ENCODE assay signal across 8 cellular contexts in the genomic region with DNA sequence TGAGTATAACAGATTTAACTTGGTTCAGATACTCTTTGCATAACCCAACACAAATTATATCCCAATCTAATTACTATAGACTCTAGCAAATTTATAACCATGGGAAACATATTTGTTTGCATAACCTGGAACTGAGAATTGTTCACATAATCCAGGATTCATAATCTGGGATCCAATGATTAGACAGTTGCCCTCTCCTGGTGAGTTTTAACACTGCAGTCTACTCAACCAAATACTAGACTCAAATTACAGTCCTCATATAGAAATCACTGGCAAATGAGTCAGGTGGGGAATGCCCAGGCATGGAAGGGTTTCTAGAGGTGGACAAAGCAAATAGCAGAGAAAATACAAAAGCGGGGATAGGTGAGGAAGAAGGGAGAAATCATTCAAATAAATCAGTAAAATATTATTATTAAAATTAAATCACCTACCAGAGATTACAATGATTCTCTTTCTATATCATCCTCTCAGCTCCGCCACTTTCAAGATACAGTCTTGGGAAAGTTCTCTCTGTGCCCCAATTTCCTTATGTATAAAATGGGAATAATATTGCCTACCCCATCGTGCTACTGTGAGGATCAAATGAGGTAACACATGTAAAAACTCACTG. TPM values are rescaled to one million over a fixed set of nuclear protein-coding genes. Genes with fewer than 3 reads are reported as not detected.
DNase-seq lines count a peak whose midpoint lies in the region; ATAC-seq, FAIRE-seq and TF ChIP-seq lines count a peak whose summit lies in the region.

No MANE protein-coding gene starts in this region.

- H4K20me1 ChIP-seq in PC-3 (ENCODE audit: low read length), result no peaks in the 10 kb centered on the region
- no peaks in the 10 kb centered on the region for H4K20me1 ChIP-seq in HepG2 (ENCODE audit: insufficient read depth, low read length)

- H3K9me3 ChIP-seq in PC-3 (ENCODE audit: low read length) (no peaks in the 10 kb centered on the region), HepG2 (ENCODE audit: low read length) (no peaks in the 10 kb centered on the region), upper lobe of left lung (no peaks in the 10 kb centered on the region)

- peak; percentile 47 for ATAC-seq in HG03354 (IDR thresholded peaks at IDR 0.05; ENCODE audit: poor library complexity, severe bottlenecking, unreplicated experiment)
- peak; percentile 65 for ATAC-seq in PC-3
- peak; percentile 58 for ATAC-seq in HepG2
- peak in 1 of 2 donors; percentile 80 for ATAC-seq in upper lobe of left lung (ENCODE audit: low FRiP score in 2 of 2)
- ATAC-seq in HG03097 (IDR thresholded peaks at IDR 0.05; ENCODE audit: low FRiP score, unreplicated experiment), result no peak

- H3K9ac ChIP-seq in PC-3 (ENCODE audit: low read length) (no peak overlapping the region), HepG2 (ENCODE audit: insufficient read depth, low read depth, low read length) (no peak overlapping the region)

- intact Hi-C loops in PC-3 (cut with micrococcal nuclease) (loop anchor here (1.0 kb wide), 3 partner anchors 23 to 329 kb away; no protein-coding TSS in a partner anchor), HepG2 (cut with micrococcal nuclease; ENCODE audit: unreplicated experiment) (loop anchor here (5.0 kb wide), 1 partner anchor 86 kb away; no protein-coding TSS in a partner anchor)

- TF ChIP-seq EP300 in HepG2 (IDR thresholded peaks at IDR 0.05; ENCODE audit: low read depth in 2 of 2, low read length in 2 of 2) (no peak), HepG2 (CRISPR knock-in tag; IDR thresholded peaks at IDR 0.05; ENCODE audit: borderline replicate concordance) (no peak), upper lobe of left lung (IDR thresholded peaks at IDR 0.05) (no peak)

- WGBS in HepG2 (ENCODE audit: low lambda C conversion rate), result 96% methylated on average over 3 of the region's 3 CpGs
- 73 to 74% methylated on average over 3 of the region's 3 CpGs for WGBS in upper lobe of left lung, 2 donors

- H3K4me1 ChIP-seq in PC-3 (ENCODE audit: insufficient read depth, low read length) (peaks cover 9% of the 10 kb centered on the region; the same call in 1 of the 2 replicates), HepG2 (ENCODE audit: insufficient read depth, low read length) (peaks cover 40% of the 10 kb centered on the region), upper lobe of left lung (peaks cover 0 to 5% (median 2%) of the 10 kb centered on the region in 4 donors)

- no peaks in the 10 kb centered on the region for H3K9me2 ChIP-seq in PC-3 (replicated peaks; ENCODE audit: low read length)

- H3K79me2 ChIP-seq in PC-3 (ENCODE audit: low read length) (peaks cover 14% of the 10 kb centered on the region; the same call in 1 of the 2 replicates), HepG2 (ENCODE audit: insufficient read depth, low read length) (peaks cover 55% of the 10 kb centered on the region)

- POLR2A ChIA-PET in PC-3 (lab: Charles Lee; ENCODE audit: unreplicated experiment), result no interaction called here
- POLR2A ChIA-PET in HepG2 (lab: Yijun Ruan, JAX), result interaction anchor here (1.0 kb wide), 1 partner anchor 10 kb away, joined by 3 read pairs; no protein-coding TSS in a partner anchor

- H3K27ac ChIP-seq in PC-3 (ENCODE audit: low read length) (no peak overlapping the region), HepG2 (ENCODE audit: extremely low read length, insufficient read depth, low read length) (no peak overlapping the region), upper lobe of left lung (no peak overlapping the region)

- peak; percentile 97 for TF ChIP-seq CTCF in PC-3 (conservative IDR thresholded peaks at IDR 0.05; ENCODE audit: low read depth, low read length)
- TF ChIP-seq CTCF in bronchial epithelial cell (IDR thresholded peaks at IDR 0.05; ENCODE audit: insufficient read depth, low read length, severe bottlenecking), result peak; percentile 60
- TF ChIP-seq CTCF in HepG2 (CRISPR knock-in tag; IDR thresholded peaks at IDR 0.05), result peak; percentile 63
- peak; percentile 60 to 81 (median 74) for TF ChIP-seq CTCF in upper lobe of left lung (IDR thresholded peaks at IDR 0.05)

- DNase-seq in SKM-1 treated with dmso at 0.1 percent for 144 hours (lab: John Stamatoyannopoulos, UW; ENCODE audit: unreplicated experiment) (peak; percentile 12), SKM-1 (lab: John Stamatoyannopoulos, UW; ENCODE audit: unreplicated experiment) (no peak), PC-3 (peak; percentile 99), bronchial epithelial cell (ENCODE audit: low read depth) (peak; percentile 85), HepG2 (ENCODE audit: low spot score) (peak; percentile 50), upper lobe of left lung (peak in 1 of 2 donors; percentile 24)

- H3K27me3 ChIP-seq in PC-3 (ENCODE audit: low read length) (no peaks in the 10 kb centered on the region), bronchial epithelial cell (ENCODE audit: control insufficient read depth, insufficient read depth, low read length) (no peaks in the 10 kb centered on the region), HepG2 (ENCODE audit: control insufficient read depth in 1 of 2, insufficient read depth in 2 of 2, low read length in 2 of 2) (no peaks in the 10 kb centered on the region), upper lobe of left lung (no peaks in the 10 kb centered on the region)

- FAIRE-seq in bronchial epithelial cell (lab: Jason Lieb, UNC), result no peak
- FAIRE-seq in HepG2 (lab: Jason Lieb, UNC), result peak; percentile 63

- BruUV-seq in PC-3 (replicated peaks; lab: Mats Ljungman, UMichigan) (no TSS peak), HepG2 (replicated peaks; lab: Mats Ljungman, UMichigan) (no TSS peak)

- TF ChIP-seq POLR2A in HepG2 (IDR thresholded peaks at IDR 0.05; ENCODE audit: insufficient read depth in 1 of 2, low read depth in 2 of 2, low read length in 2 of 2), result no peak
- TF ChIP-seq POLR2A in upper lobe of left lung (IDR thresholded peaks at IDR 0.05), result no peak

- H2AFZ ChIP-seq in PC-3 (ENCODE audit: low read length) (no peak overlapping the region), HepG2 (ENCODE audit: low read length) (no peak overlapping the region)

- H3K4me3 ChIP-seq in PC-3 (ENCODE audit: low read length) (no peak overlapping the region), bronchial epithelial cell (ENCODE audit: low read depth, low read length) (no peak overlapping the region), HepG2 (replicated peaks in 1 of 3; ENCODE audit: insufficient read depth in 1 of 3, low read depth in 2 of 3, low read length in 3 of 3) (no peak overlapping the region), upper lobe of left lung (no peak overlapping the region)

- H3K4me2 ChIP-seq in PC-3 (ENCODE audit: low read length) (no peak overlapping the region), HepG2 (ENCODE audit: low read depth, low read length) (no peak overlapping the region)

- H3K36me3 ChIP-seq in PC-3 (ENCODE audit: low read depth, low read length) (no peaks in the 10 kb centered on the region), bronchial epithelial cell (ENCODE audit: control insufficient read depth, insufficient read depth, low read length) (no peaks in the 10 kb centered on the region), HepG2 (replicated peaks in 1 of 2; ENCODE audit: control insufficient read depth in 1 of 2, insufficient read depth in 2 of 2, low read length in 2 of 2) (peaks cover 0 to 5% of the 10 kb centered on the region in 2 experiments; a peak in 2 of 5 replicates), upper lobe of left lung (no peaks in the 10 kb centered on the region)

- in situ Hi-C loops in HepG2 (cut with HindIII; ENCODE audit: extremely low pct_ligation_motif_present, low pct_unique_long_range_greater_than_20kb), result no loop called here

- TF ChIP-seq RAD21 in HepG2 (CRISPR knock-in tag; IDR thresholded peaks at IDR 0.05), result no peak

- no peaks in the 10 kb centered on the region for H3F3A ChIP-seq in PC-3 (ENCODE audit: low read length, unreplicated experiment)

- CTCF ChIA-PET in PC-3 (lab: Charles Lee), result no interaction called here
- CTCF ChIA-PET in HepG2 (lab: Yijun Ruan, JAX; ENCODE audit: low intra/inter-chr PET ratio, low total read pairs), result interaction anchor here (2.3 kb wide), 1 partner anchor 87 kb away, joined by 13 read pairs; no protein-coding TSS in a partner anchor

TF ChIP-seq in HepG2, 621 proteins besides CTCF, POLR2A, EP300 and RAD21 (continues in another document):
- 0 out of 2 replicates have a peak, but pooled peaks have one; percentile 11 for TF ChIP-seq SIX1 (CRISPR knock-in tag; IDR thresholded peaks at IDR 0.05; ENCODE audit: borderline replicate concordance)
- TF ChIP-seq MIXL1 (CRISPR knock-in tag; IDR thresholded peaks at IDR 0.05), result peak; percentile 71; the same call in 1 of the 2 replicates
- TF ChIP-seq ZNF337 (CRISPR knock-in tag; IDR thresholded peaks at IDR 0.05; ENCODE audit: borderline replicate concordance, low read depth), result no peak
- TF ChIP-seq FOXK2 (IDR thresholded peaks at IDR 0.05), result no peak
- no peak for TF ChIP-seq ZNF614 (CRISPR knock-in tag; IDR thresholded peaks at IDR 0.05; ENCODE audit: borderline replicate concordance)
- TF ChIP-seq SMC3 (IDR thresholded peaks at IDR 0.05; ENCODE audit: low read length), result peak; percentile 61

RNA-seq across cellular contexts. Expression of a gene that starts 9.4 kb away (rescaled TPM):
- total RNA-seq in PC-3 (2014; rRNA removed), result 26.6 and 26.9 TPM in 2 replicates
- 7.9 and 9.0 TPM in 2 replicates for total RNA-seq in bronchial epithelial cell
- 25.2 and 33.2 TPM in 2 replicates for total RNA-seq in HepG2 (2016; rRNA removed; fragmentation: Illumina TruSeq; extraction: Trizol)
- 3.4 and 3.8 TPM in 2 replicates for total RNA-seq in HepG2 (2016; cell fraction: cytosol; rRNA removed; fragmentation: Illumina TruSeq; extraction: Trizol; ENCODE audit: low read depth)
- 25.3 and 36.5 TPM in 2 replicates for total RNA-seq in HepG2 (2016; cell fraction: insoluble cytoplasmic fraction; rRNA removed; fragmentation: Illumina TruSeq; extraction: Trizol)
- total RNA-seq in HepG2 (2016; cell fraction: membrane; rRNA removed; fragmentation: Illumina TruSeq; extraction: Trizol), result 13.8 and 15.9 TPM in 2 replicates
- 18.2 and 22.1 TPM in 2 replicates for total RNA-seq in HepG2 (2016; cell fraction: nucleus; rRNA removed; fragmentation: Illumina TruSeq; extraction: Trizol)
- 13.7 and 15.0 TPM in 2 replicates for polyA plus RNA-seq in HepG2 (2011; rRNA removed)
- 9.2 and 12.4 TPM in 2 replicates for polyA plus RNA-seq in HepG2 (2011; cell fraction: cytosol; rRNA removed)
- 11.5 and 13.2 TPM in 2 replicates for polyA plus RNA-seq in HepG2 (2011; cell fraction: nucleus; rRNA removed)
- 13.8 and 16.8 TPM in 2 replicates for polyA plus RNA-seq in HepG2 (2012)
- 2.1 and 2.3 TPM in 2 replicates for polyA plus RNA-seq in HepG2 (2016; cell fraction: cytosol; fragmentation: Illumina TruSeq; extraction: Trizol; ENCODE audit: low read depth)
- 35.3 and 42.9 TPM in 2 replicates for polyA plus RNA-seq in HepG2 (2016; cell fraction: insoluble cytoplasmic fraction; fragmentation: Illumina TruSeq; extraction: Trizol; ENCODE audit: low read depth)
- polyA plus RNA-seq in HepG2 (2016; cell fraction: membrane; fragmentation: Illumina TruSeq; extraction: Trizol; ENCODE audit: low read depth), result 10.6 and 11.2 TPM in 2 replicates
- 34.6 and 35.3 TPM in 2 replicates for polyA plus RNA-seq in HepG2 (2016; cell fraction: nucleus; fragmentation: Illumina TruSeq; extraction: Trizol; ENCODE audit: insufficient read depth, low read depth)
- polyA minus RNA-seq in HepG2 (2011; rRNA and poly(A)+ RNA removed; ENCODE audit: low replicate concordance), result 7.7 and 10.6 TPM in 2 replicates
- 8.9 and 9.9 TPM in 2 replicates for polyA minus RNA-seq in HepG2 (2011; cell fraction: cytosol; rRNA and poly(A)+ RNA removed)
- 11.3 and 23.6 TPM in 2 replicates for polyA minus RNA-seq in HepG2 (2011; cell fraction: nucleus; rRNA and poly(A)+ RNA removed)
- total RNA-seq in upper lobe of left lung, result 10 to 100 TPM in 5 of 6 donors, 1 to 10 TPM in 1; 7.9 to 26.3 (median 19.5) TPM
